1 cellular context compared by ENCODE assay signal in genomic region chr6:4169028-4169789, GRCh38.
TF ChIP-seq lines count a peak whose summit lies in the region.

No MANE protein-coding gene starts in this region.

TF ChIP-seq in GM23338, 12 proteins besides CTCF, POLR2A, EP300 and RAD21:
- no peak for TF ChIP-seq ZNF462 (CRISPR knock-in tag; IDR thresholded peaks at IDR 0.05)
- no peak for TF ChIP-seq ZNF331 (CRISPR knock-in tag; IDR thresholded peaks at IDR 0.05; ENCODE audit: low read depth)
- TF ChIP-seq NANOG (IDR thresholded peaks at IDR 0.05; ENCODE audit: borderline replicate concordance): no peak
- TF ChIP-seq JUNB (IDR thresholded peaks at IDR 0.05; ENCODE audit: unreplicated experiment): no peak
- no peak for TF ChIP-seq REST (IDR thresholded peaks at IDR 0.05; ENCODE audit: unreplicated experiment)
- no peak for TF ChIP-seq EZH2phosphoT487 (IDR thresholded peaks at IDR 0.05; ENCODE audit: unreplicated experiment)
